In genomic region chr21:29185633-29186032, GRCh38 we compare ENCODE assay signal across 22 cellular contexts. TPM values are rescaled to one million over a fixed set of nuclear protein-coding genes. Genes with fewer than 3 reads are reported as not detected.
DNase-seq lines count a peak whose midpoint lies in the region; ATAC-seq, FAIRE-seq and TF ChIP-seq lines count a peak whose summit lies in the region.
"Had no signal": no experiment of that assay in that cellular context is flagged by ENCODE, and none has a peak within 500 bp of the region (broad histone marks: within the 10 kb centered on the region; RNA-seq: fewer than 3 reads in every experiment).

No MANE protein-coding gene starts in this region.

- no peaks in the 10 kb centered on the region for H3K27me3 ChIP-seq in PC-9 (ENCODE audit: insufficient read depth, low read depth)
- no peaks in the 10 kb centered on the region for H3K27me3 ChIP-seq in HepG2 (ENCODE audit: control insufficient read depth in 1 of 2, insufficient read depth in 2 of 2, low read length in 2 of 2)
- H3K27me3 ChIP-seq in osteoblast (ENCODE audit: insufficient read depth, low read length): no peaks in the 10 kb centered on the region
- no peaks in the 10 kb centered on the region for H3K27me3 ChIP-seq in mesendoderm (ENCODE audit: insufficient read depth, low read length, poor library complexity)
- H3K27me3 ChIP-seq: SJSA1 had no signal

- H3K9me2 ChIP-seq in PC-9 (ENCODE audit: insufficient read depth): no peaks in the 10 kb centered on the region

- in situ Hi-C loops in HepG2 (cut with HindIII; ENCODE audit: extremely low pct_ligation_motif_present, low pct_unique_long_range_greater_than_20kb): loop anchor here (10.0 kb wide), 1 partner anchor 109 kb away; the partner anchor contains the start of gene BACH1

- H2AFZ ChIP-seq in PC-9 (no peak overlapping the region), HepG2 (ENCODE audit: low read length) (no peak overlapping the region), osteoblast (ENCODE audit: low read length) (no peak overlapping the region)

- no peak overlapping the region for H2BK120ac ChIP-seq in mesendoderm (ENCODE audit: low read depth, low read length)

- H3K4me3 ChIP-seq in HEK293 (ENCODE audit: low read depth, low read length) (no peak overlapping the region), PC-9 (no peak overlapping the region), HepG2 (replicated peaks in 1 of 3; ENCODE audit: insufficient read depth in 1 of 3, low read depth in 2 of 3, low read length in 3 of 3) (no peak overlapping the region), osteoblast (ENCODE audit: insufficient read depth, low read length) (no peak overlapping the region), mesendoderm (ENCODE audit: low read length) (no peak overlapping the region)
- H3K4me3 ChIP-seq: SJSA1 had no signal

- no peak overlapping the region for H2AK5ac ChIP-seq in mesendoderm (ENCODE audit: low read length)

- TF ChIP-seq EP300 in HepG2 (IDR thresholded peaks at IDR 0.05; ENCODE audit: low read depth in 2 of 2, low read length in 2 of 2) (no peak), HepG2 (CRISPR knock-in tag; IDR thresholded peaks at IDR 0.05; ENCODE audit: borderline replicate concordance) (no peak)

- intact Hi-C loops in PC-9 (cut with micrococcal nuclease; ENCODE audit: unreplicated experiment) (no loop called here), HepG2 (cut with micrococcal nuclease; ENCODE audit: unreplicated experiment) (no loop called here)

- H3K4me2 ChIP-seq in PC-9 (no peak overlapping the region), HepG2 (ENCODE audit: low read depth, low read length) (no peak overlapping the region), osteoblast (ENCODE audit: insufficient read depth, low read length) (no peak overlapping the region), mesendoderm (ENCODE audit: low read length) (no peak overlapping the region)

- DNase-seq in PC-9: no peak
- DNase-seq in HepG2 (ENCODE audit: low spot score): no peak
- DNase-seq in osteoblast (ENCODE audit: insufficient read length, low spot score, missing footprints): no peak
- DNase-seq in NK-92 (lab: John Stamatoyannopoulos, UW; ENCODE audit: unreplicated experiment): no peak
- no peak for DNase-seq in mesendoderm
- DNase-seq: CD4-positive, CD25-positive, alpha-beta regulatory T cell; NCI-H1092 treated with DMSO at 0.1 percent for 48 hours; NCI-H1436; NCI-H187; NCI-H2081 treated with DMSO at 0.1 percent for 48 hours; NCI-H2171; NCI-H226; NCI-H510A; PC-3; Right ventricle myocardium superior had no signal

- H3K4ac ChIP-seq in mesendoderm (ENCODE audit: low read depth, low read length): no peak overlapping the region

- no peak for FAIRE-seq in HepG2 (lab: Jason Lieb, UNC)
- FAIRE-seq: D721Med, GM18507, H54, HTR-8/SVneo had no signal

- H2BK15ac ChIP-seq in mesendoderm (replicated peaks; ENCODE audit: low read depth): no peak overlapping the region

- CTCF ChIA-PET in HEK293 (lab: Yijun Ruan, JAX): interaction anchor here (0.5 kb wide), 1 partner anchor 30 kb away, joined by 4 read pairs; no protein-coding TSS in a partner anchor
- CTCF ChIA-PET in PC-9 (lab: Charles Lee): no interaction called here
- CTCF ChIA-PET in HepG2 (lab: Yijun Ruan, JAX; ENCODE audit: low intra/inter-chr PET ratio, low total read pairs): no interaction called here

- H3K23ac ChIP-seq in mesendoderm (ENCODE audit: low read length): no peak overlapping the region

- H3K27ac ChIP-seq in HEK293 (ENCODE audit: extremely low read depth, low read depth, low read length) (no peak overlapping the region), PC-9 (peak overlapping the region; percentile 82; the same call in 1 of the 2 replicates), HepG2 (ENCODE audit: extremely low read length, insufficient read depth, low read length) (no peak overlapping the region), osteoblast (ENCODE audit: low read depth, low read length) (peak overlapping the region; percentile 46), mesendoderm (ENCODE audit: low read depth, low read length) (no peak overlapping the region)
- H3K27ac ChIP-seq: SJSA1 had no signal

- H3K79me2 ChIP-seq in PC-9 (ENCODE audit: low read depth) (no peaks in the 10 kb centered on the region), HepG2 (ENCODE audit: insufficient read depth, low read length) (no peaks in the 10 kb centered on the region), osteoblast (ENCODE audit: insufficient read depth, low read length) (no peaks in the 10 kb centered on the region), mesendoderm (ENCODE audit: control insufficient read depth, insufficient read depth, low read length) (no peaks in the 10 kb centered on the region)

- no peak for TF ChIP-seq RAD21 in HepG2 (CRISPR knock-in tag; IDR thresholded peaks at IDR 0.05)

- H4K20me1 ChIP-seq in PC-9 (ENCODE audit: insufficient read depth) (no peaks in the 10 kb centered on the region), HepG2 (ENCODE audit: insufficient read depth, low read length) (no peaks in the 10 kb centered on the region), osteoblast (ENCODE audit: insufficient read depth, low read length) (no peaks in the 10 kb centered on the region)

- H3K79me1 ChIP-seq in mesendoderm (ENCODE audit: low read length): no peaks in the 10 kb centered on the region

- no peak overlapping the region for H2BK5ac ChIP-seq in mesendoderm (ENCODE audit: low read length)

- H3K36me3 ChIP-seq in HEK293 (ENCODE audit: control insufficient read depth in 2 of 2, insufficient read depth in 1 of 2, low read length in 2 of 2) (no peaks in the 10 kb centered on the region), PC-9 (ENCODE audit: low read depth) (no peaks in the 10 kb centered on the region), HepG2 (replicated peaks in 1 of 2; ENCODE audit: control insufficient read depth in 1 of 2, insufficient read depth in 2 of 2, low read length in 2 of 2) (no peaks in the 10 kb centered on the region), osteoblast (ENCODE audit: insufficient read depth, low read length) (no peaks in the 10 kb centered on the region), mesendoderm (ENCODE audit: control insufficient read depth, insufficient read depth, low read length) (no peaks in the 10 kb centered on the region)
- H3K36me3 ChIP-seq: SJSA1 had no signal

- H4K8ac ChIP-seq in mesendoderm (ENCODE audit: low read depth, low read length): no peak overlapping the region

- H3F3A ChIP-seq in PC-9 (ENCODE audit: insufficient read depth, low read depth): peaks cover 47% of the 10 kb centered on the region

- no peak overlapping the region for H3K9ac ChIP-seq in HepG2 (ENCODE audit: insufficient read depth, low read depth, low read length)
- no peak overlapping the region for H3K9ac ChIP-seq in mesendoderm (ENCODE audit: low read length)

- 96% methylated on average over 4 of the region's 4 CpGs for WGBS in HepG2 (ENCODE audit: low lambda C conversion rate)
- no CpG with 5 or more reads among the region's 4 CpGs for WGBS in mesendoderm (ENCODE audit: extremely low coverage, insufficient coverage, low lambda C conversion rate)

- H3K56ac ChIP-seq in mesendoderm (ENCODE audit: low read length): no peak overlapping the region

- BruUV-seq in PC-9 (replicated peaks; lab: Mats Ljungman, UMichigan) (no TSS peak), HepG2 (replicated peaks; lab: Mats Ljungman, UMichigan) (no TSS peak)

- no peaks in the 10 kb centered on the region for H3K9me3 ChIP-seq in HEK293 (ENCODE audit: control insufficient read depth, insufficient read depth, low read depth, low read length)
- no peaks in the 10 kb centered on the region; the same call in 1 of the 2 replicates for H3K9me3 ChIP-seq in PC-9 (ENCODE audit: insufficient read depth, low read depth)
- no peaks in the 10 kb centered on the region for H3K9me3 ChIP-seq in HepG2 (ENCODE audit: low read length)
- H3K9me3 ChIP-seq in osteoblast (ENCODE audit: low read depth, low read length): no peaks in the 10 kb centered on the region
- H3K9me3 ChIP-seq: SJSA1 had no signal

- H3K4me1 ChIP-seq in HEK293 (ENCODE audit: control insufficient read depth, insufficient read depth, low read length) (no peaks in the 10 kb centered on the region), PC-9 (replicated peaks; ENCODE audit: insufficient read depth) (peaks cover 92% of the 10 kb centered on the region), HepG2 (ENCODE audit: insufficient read depth, low read length) (peaks cover 37% of the 10 kb centered on the region), osteoblast (ENCODE audit: insufficient read depth, low read length) (peaks cover 61% of the 10 kb centered on the region), mesendoderm (ENCODE audit: control insufficient read depth, low read depth, low read length) (no peaks in the 10 kb centered on the region)

- no peak for TF ChIP-seq POLR2A in HepG2 (IDR thresholded peaks at IDR 0.05; ENCODE audit: insufficient read depth in 1 of 2, low read depth in 2 of 2, low read length in 2 of 2)

- TF ChIP-seq CTCF in HEK293 (tag by site-specific recombination; IDR thresholded peaks at IDR 0.05) (no peak), PC-9 (conservative IDR thresholded peaks at IDR 0.05) (no peak), HepG2 (CRISPR knock-in tag; IDR thresholded peaks at IDR 0.05) (no peak), osteoblast (IDR thresholded peaks at IDR 0.05; ENCODE audit: extremely low read depth, low read depth, low read length) (no peak)

- ATAC-seq in HepG2: no peak
- no peak for ATAC-seq in GM21576 (IDR thresholded peaks at IDR 0.05; ENCODE audit: unreplicated experiment)
- ATAC-seq: PC-3 had no signal

- no peak overlapping the region for H4K5ac ChIP-seq in mesendoderm (ENCODE audit: low read length)

- POLR2A ChIA-PET in HEK293 (lab: Yijun Ruan, JAX): interaction anchor here (1.1 kb wide), 1 partner anchor 30 kb away, joined by 3 read pairs; no protein-coding TSS in a partner anchor
- POLR2A ChIA-PET in PC-9 (lab: Charles Lee; ENCODE audit: unreplicated experiment): no interaction called here
- POLR2A ChIA-PET in HepG2 (lab: Yijun Ruan, JAX): no interaction called here

- H3K18ac ChIP-seq in mesendoderm (ENCODE audit: low read length): no peak overlapping the region

RNA-seq across cellular contexts. Expression of gene MAP3K7CL, which starts 55.2 kb away (rescaled TPM):
- 0.37 and 0.50 TPM in 2 replicates for total RNA-seq in PC-9 (2021)
- total RNA-seq in HepG2 (2016; rRNA removed; fragmentation: Illumina TruSeq; extraction: Trizol): 0.15 TPM in 1 of 2 replicates, not detected in the other
- not detected in 2 replicates for total RNA-seq in HepG2 (2016; cell fraction: cytosol; rRNA removed; fragmentation: Illumina TruSeq; extraction: Trizol; ENCODE audit: low read depth)
- total RNA-seq in HepG2 (2016; cell fraction: insoluble cytoplasmic fraction; rRNA removed; fragmentation: Illumina TruSeq; extraction: Trizol): 0.37 TPM in 1 of 2 replicates, not detected in the other
- not detected in 2 replicates for total RNA-seq in HepG2 (2016; cell fraction: membrane; rRNA removed; fragmentation: Illumina TruSeq; extraction: Trizol)
- total RNA-seq in HepG2 (2016; cell fraction: nucleus; rRNA removed; fragmentation: Illumina TruSeq; extraction: Trizol): not detected in 2 replicates
- polyA plus RNA-seq in HepG2 (2011; rRNA removed): 0.04 TPM in 1 of 2 replicates, not detected in the other
- 0.04 TPM in 1 of 2 replicates, not detected in the other for polyA plus RNA-seq in HepG2 (2011; cell fraction: cytosol; rRNA removed)
- polyA plus RNA-seq in HepG2 (2011; cell fraction: nucleus; rRNA removed): not detected in 2 replicates
- polyA plus RNA-seq in HepG2 (2012): not detected in 2 replicates
- polyA plus RNA-seq in HepG2 (2016; cell fraction: cytosol; fragmentation: Illumina TruSeq; extraction: Trizol; ENCODE audit: low read depth): 0.18 TPM in 1 of 2 replicates, not detected in the other
- not detected in 2 replicates for polyA plus RNA-seq in HepG2 (2016; cell fraction: insoluble cytoplasmic fraction; fragmentation: Illumina TruSeq; extraction: Trizol; ENCODE audit: low read depth)
- 0.13 and 0.19 TPM in 2 replicates for polyA plus RNA-seq in HepG2 (2016; cell fraction: membrane; fragmentation: Illumina TruSeq; extraction: Trizol; ENCODE audit: low read depth)
- not detected in 2 replicates for polyA plus RNA-seq in HepG2 (2016; cell fraction: nucleus; fragmentation: Illumina TruSeq; extraction: Trizol; ENCODE audit: insufficient read depth, low read depth)
- polyA minus RNA-seq in HepG2 (2011; rRNA and poly(A)+ RNA removed; ENCODE audit: low replicate concordance): 5.5 TPM in 1 of 2 replicates, not detected in the other
- polyA minus RNA-seq in HepG2 (2011; cell fraction: cytosol; rRNA and poly(A)+ RNA removed): not detected in 2 replicates
- polyA minus RNA-seq in HepG2 (2011; cell fraction: nucleus; rRNA and poly(A)+ RNA removed): not detected in 2 replicates
- 15.6 and 19.9 TPM in 2 replicates for total RNA-seq in osteoblast
- 0.03 TPM for polyA plus RNA-seq in mesendoderm (2013, experiment 1 of 2)
- polyA plus RNA-seq in mesendoderm (2013, experiment 2 of 2): 0.03 TPM

Comparison
In these comparisons a context has a peak if more than half of its experiments do, and no peak if none do; other contexts are left out.
1. H3K27ac ChIP-seq: peak in PC-9 (single experiment) and osteoblast (single experiment); none in HEK293 (single experiment), HepG2 (single experiment) and mesendoderm (single experiment).
2. RNA of gene MAP3K7CL, which starts 55.2 kb away (total RNA-seq): 15.6 to 19.9 TPM in osteoblast; 0.37 to 0.50 TPM in PC-9 and 0.15 to 0.37 TPM in HepG2; every median in the first group is over 10 times any median in the second.